ENCODE assay signal across 19 cellular contexts in the genomic region with DNA sequence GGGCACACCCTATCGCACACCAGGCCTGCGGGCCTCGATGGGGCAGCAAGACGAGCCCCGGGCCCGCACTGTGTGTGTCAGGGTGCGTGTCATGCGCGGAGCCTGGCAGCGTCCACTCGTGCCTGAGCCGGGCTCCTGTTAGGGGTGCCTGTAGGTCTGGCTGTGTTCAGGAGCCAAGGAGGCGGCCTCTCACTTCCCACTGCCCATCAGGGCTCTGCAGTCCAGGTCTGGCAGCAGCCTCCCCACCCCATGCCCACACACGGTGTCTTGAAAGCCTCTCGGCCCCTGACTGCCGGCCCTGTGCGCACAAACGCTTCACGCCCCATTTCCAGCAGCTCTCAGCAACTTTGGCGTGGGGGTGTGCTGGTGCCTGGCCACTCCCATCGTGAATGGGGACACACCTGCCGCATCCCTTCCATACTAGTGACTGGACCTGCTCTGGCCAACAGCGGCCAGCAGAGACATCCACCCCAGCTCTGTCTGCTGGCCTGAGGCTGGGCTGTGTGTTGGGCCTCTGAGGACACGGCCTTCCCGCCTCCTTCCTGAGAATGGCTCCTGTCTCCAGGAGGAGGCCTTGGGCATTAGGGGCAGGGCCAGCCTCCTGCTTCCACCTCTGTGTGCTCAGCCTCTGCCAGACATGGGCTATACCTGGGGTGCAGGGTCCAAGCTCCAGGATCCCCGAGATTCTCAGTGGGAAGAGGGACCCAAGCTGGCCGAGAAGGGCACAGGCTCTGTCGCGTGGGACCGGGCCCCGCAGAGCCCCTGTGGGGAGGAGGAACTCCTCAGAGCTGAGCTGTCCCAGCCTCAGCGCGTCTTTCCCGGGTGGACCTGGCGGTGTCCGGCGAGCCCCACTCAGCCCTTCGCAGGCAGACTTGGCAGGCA. TPM values are rescaled to one million over a fixed set of nuclear protein-coding genes. Genes with fewer than 3 reads are reported as not detected.
DNase-seq lines count a peak whose midpoint lies in the region; ATAC-seq and TF ChIP-seq lines count a peak whose summit lies in the region.
"Had no signal": no experiment of that assay in that cellular context is flagged by ENCODE, and none has a peak within 500 bp of the region (broad histone marks: within the 10 kb centered on the region; RNA-seq: fewer than 3 reads in every experiment).

No MANE protein-coding gene starts in this region.

- BruUV-seq in Panc1 (replicated peaks; lab: Mats Ljungman, UMichigan) (no TSS peak), Caco-2 (replicated peaks; lab: Mats Ljungman, UMichigan) (no TSS peak)

- H3K27ac ChIP-seq in SK-N-SH (ENCODE audit: low read depth in 2 of 2, low read length in 1 of 2) (no peak overlapping the region), Panc1 (ENCODE audit: low read length) (no peak overlapping the region)
- no peak overlapping the region for H3K27ac ChIP-seq in CD4-positive, alpha-beta memory T cell (ENCODE audit: low read depth, low read length)
- H3K27ac ChIP-seq: 22Rv1, foreskin keratinocyte, parathyroid adenoma, thyroid gland had no signal

- DNase-seq in SK-N-SH, result peak; percentile 11
- no peak for DNase-seq in Panc1 (ENCODE audit: low read depth, low spot score)
- DNase-seq in islet precursor cell, result peak; percentile 29
- DNase-seq in sciatic nerve (ENCODE audit: low spot score), result peak; percentile 54
- no peak for DNase-seq in CD4-positive, alpha-beta memory T cell
- no peak for DNase-seq in Caco-2
- DNase-seq: activated CD4-positive, alpha-beta T cell treated with anti-CD3 and anti-CD28 coated beads for 4 hours; BE2C; foreskin keratinocyte; left cardiac atrium; NCI-H748 treated with DMSO at 0.1 percent for 48 hours; thyroid gland had no signal

- H3K27me3 ChIP-seq in SK-N-SH (ENCODE audit: insufficient read depth) (no peaks in the 10 kb centered on the region), Panc1 (ENCODE audit: control insufficient read depth, insufficient read depth, low read length) (no peaks in the 10 kb centered on the region), Caco-2 (replicated peaks; ENCODE audit: control insufficient read depth, insufficient read depth, low read length) (no peaks in the 10 kb centered on the region)
- no peaks in the 10 kb centered on the region for H3K27me3 ChIP-seq in CD4-positive, alpha-beta memory T cell (ENCODE audit: insufficient read depth, low read length)
- H3K27me3 ChIP-seq: foreskin keratinocyte, thyroid gland had no signal

- H3K27ac Mint-ChIP-seq in CD4-positive, alpha-beta memory T cell, result no peak overlapping the region
- no peak overlapping the region for H3K27ac Mint-ChIP-seq in Caco-2 (ENCODE audit: unreplicated experiment)
- H3K27ac Mint-ChIP-seq: activated naive CD8-positive, alpha-beta T cell; dendritic cell treated with granulocyte-macrophage colony-stimulating factor and Interleukin-4, amounts not matched to agents 40 ng/mL and 50 ng/mL, for 4 days had no signal

- POLR2A ChIA-PET in SK-N-SH (lab: Yijun Ruan, JAX), result no interaction called here
- POLR2A ChIA-PET in Panc1 (lab: Charles Lee), result no interaction called here
- POLR2A ChIA-PET in CD4-positive, alpha-beta memory T cell (lab: Charles Lee; ENCODE audit: partially characterized antibody), result no interaction called here
- POLR2A ChIA-PET in Caco-2 (lab: Charles Lee), result interaction anchor here (0.5 kb wide), 1 partner anchor 78 kb away, joined by 4 read pairs; no protein-coding TSS in a partner anchor

- H3K9me3 ChIP-seq in SK-N-SH (no peaks in the 10 kb centered on the region), Panc1 (ENCODE audit: control insufficient read depth, insufficient read depth, low read depth, low read length) (no peaks in the 10 kb centered on the region), Caco-2 (no peaks in the 10 kb centered on the region)
- H3K9me3 ChIP-seq in CD4-positive, alpha-beta memory T cell (ENCODE audit: control insufficient read depth in 1 of 2, low read length in 2 of 2), result no peaks in the 10 kb centered on the region
- H3K9me3 ChIP-seq: BE2C, thyroid gland had no signal

- no peak for TF ChIP-seq RAD21 in SK-N-SH (IDR thresholded peaks at IDR 0.05; ENCODE audit: low read length)

- no peaks in the 10 kb centered on the region for H3K27me3 Mint-ChIP-seq in CD4-positive, alpha-beta memory T cell
- H3K27me3 Mint-ChIP-seq in Caco-2 (ENCODE audit: insufficient read depth, unreplicated experiment), result peaks cover 5% of the 10 kb centered on the region
- H3K27me3 Mint-ChIP-seq: activated naive CD8-positive, alpha-beta T cell had no signal

- no peaks in the 10 kb centered on the region for H3K4me1 Mint-ChIP-seq in CD4-positive, alpha-beta memory T cell
- H3K4me1 Mint-ChIP-seq in Caco-2 (ENCODE audit: low read depth, unreplicated experiment), result no peaks in the 10 kb centered on the region

- H3K4me2 ChIP-seq in SK-N-SH, result no peak overlapping the region

- H3K4me3 ChIP-seq in SK-N-SH (ENCODE audit: low read depth in 2 of 2, low read length in 1 of 2) (no peak overlapping the region), Panc1 (ENCODE audit: low read depth in 2 of 2, low read length in 2 of 2) (no peak overlapping the region), Caco-2 (ENCODE audit: low read depth, low read length) (no peak overlapping the region)
- H3K4me3 ChIP-seq in CD4-positive, alpha-beta memory T cell (ENCODE audit: low read length in 2 of 2), result no peak overlapping the region
- H3K4me3 ChIP-seq: thyroid gland had no signal

- H3K4me1 ChIP-seq in SK-N-SH (ENCODE audit: control insufficient read depth in 1 of 2, insufficient read depth in 2 of 2, low read depth in 1 of 2, low read length in 1 of 2) (no peaks in the 10 kb centered on the region), Panc1 (ENCODE audit: control insufficient read depth, insufficient read depth, low read length) (no peaks in the 10 kb centered on the region), Caco-2 (no peaks in the 10 kb centered on the region)
- H3K4me1 ChIP-seq in CD4-positive, alpha-beta memory T cell (ENCODE audit: insufficient read depth, low read length), result no peaks in the 10 kb centered on the region
- H3K4me1 ChIP-seq: BE2C, foreskin keratinocyte, parathyroid adenoma, thyroid gland had no signal

- no peaks in the 10 kb centered on the region for H3F3A ChIP-seq in SK-N-SH (replicated peaks; ENCODE audit: insufficient read depth)

- H2AFZ ChIP-seq in SK-N-SH (ENCODE audit: low read depth), result no peak overlapping the region
- H2AFZ ChIP-seq: parathyroid adenoma had no signal

- no peaks in the 10 kb centered on the region for H4K20me1 ChIP-seq in SK-N-SH (ENCODE audit: insufficient read depth)

- H3K36me3 Mint-ChIP-seq in CD4-positive, alpha-beta memory T cell, result no peaks in the 10 kb centered on the region
- no peaks in the 10 kb centered on the region for H3K36me3 Mint-ChIP-seq in Caco-2 (ENCODE audit: insufficient read depth, unreplicated experiment)
- H3K36me3 Mint-ChIP-seq: activated naive CD8-positive, alpha-beta T cell had no signal

- no peak for TF ChIP-seq EP300 in SK-N-SH (IDR thresholded peaks at IDR 0.05; ENCODE audit: borderline replicate concordance in 1 of 2, low read depth in 1 of 2, low read length in 1 of 2)

- WGBS in SK-N-SH (ENCODE audit: low lambda C conversion rate), result 50% methylated on average over 21 of the region's 38 CpGs

- no peaks in the 10 kb centered on the region for H3K9me2 ChIP-seq in SK-N-SH

- no peaks in the 10 kb centered on the region for H3K79me2 ChIP-seq in SK-N-SH (ENCODE audit: insufficient read depth)
- H3K79me2 ChIP-seq: parathyroid adenoma had no signal

- no peak overlapping the region for H3K9ac ChIP-seq in SK-N-SH
- H3K9ac ChIP-seq: parathyroid adenoma had no signal

- no peaks in the 10 kb centered on the region for H3K9me3 Mint-ChIP-seq in CD4-positive, alpha-beta memory T cell
- no peaks in the 10 kb centered on the region for H3K9me3 Mint-ChIP-seq in Caco-2 (ENCODE audit: unreplicated experiment)
- H3K9me3 Mint-ChIP-seq: dendritic cell treated with granulocyte-macrophage colony-stimulating factor and Interleukin-4, amounts not matched to agents 40 ng/mL and 50 ng/mL, for 4 days had no signal

- in situ Hi-C loops in Panc1 (cut with HindIII; ENCODE audit: low pct_unique_long_range_greater_than_20kb, low sequenced_read_pairs), result no loop called here

- intact Hi-C loops in Panc1 (cut with micrococcal nuclease; ENCODE audit: unreplicated experiment), result no loop called here
- intact Hi-C loops in sciatic nerve (cut with DNase I), result no loop called here
- intact Hi-C loops in CD4-positive, alpha-beta memory T cell (cut with micrococcal nuclease), result no loop called here
- intact Hi-C loops in Caco-2 (cut with micrococcal nuclease; ENCODE audit: unreplicated experiment), result no loop called here

- TF ChIP-seq CTCF in SK-N-SH (IDR thresholded peaks at IDR 0.05) (no peak), Panc1 (IDR thresholded peaks at IDR 0.05) (no peak), Caco-2 (IDR thresholded peaks at IDR 0.05; ENCODE audit: insufficient read depth in 1 of 2, low read depth in 1 of 2, low read length in 1 of 2, severe bottlenecking in 1 of 2, unreplicated experiment in 1 of 2) (no peak)

- H3K36me3 ChIP-seq in SK-N-SH (replicated peaks in 1 of 2; ENCODE audit: control insufficient read depth in 1 of 2, insufficient read depth in 2 of 2, low read length in 1 of 2) (no peaks in the 10 kb centered on the region), Panc1 (ENCODE audit: control insufficient read depth, insufficient read depth, low read length) (no peaks in the 10 kb centered on the region), Caco-2 (ENCODE audit: control insufficient read depth, insufficient read depth, low read length) (no peaks in the 10 kb centered on the region)
- H3K36me3 ChIP-seq in CD4-positive, alpha-beta memory T cell (ENCODE audit: insufficient read depth, low read length), result no peaks in the 10 kb centered on the region
- H3K36me3 ChIP-seq: BE2C, thyroid gland had no signal

- ATAC-seq in SK-N-SH treated with all-trans-retinoic acid at 6 μM for 48 hours (no peak), Panc1 (peak; percentile 47), sciatic nerve (no peak), HG03354 (IDR thresholded peaks at IDR 0.05; ENCODE audit: poor library complexity, severe bottlenecking, unreplicated experiment) (no peak)
- ATAC-seq: foreskin keratinocyte had no signal

- H3K4me3 Mint-ChIP-seq in CD4-positive, alpha-beta memory T cell, result no peak overlapping the region
- no peak overlapping the region for H3K4me3 Mint-ChIP-seq in Caco-2 (ENCODE audit: unreplicated experiment)
- H3K4me3 Mint-ChIP-seq: activated naive CD8-positive, alpha-beta T cell; dendritic cell treated with granulocyte-macrophage colony-stimulating factor and Interleukin-4, amounts not matched to agents 40 ng/mL and 50 ng/mL, for 4 days had no signal

- CTCF ChIA-PET in SK-N-SH (lab: Yijun Ruan, JAX), result no interaction called here
- CTCF ChIA-PET in Panc1 (lab: Charles Lee), result no interaction called here
- CTCF ChIA-PET in CD4-positive, alpha-beta memory T cell (lab: Charles Lee; ENCODE audit: partially characterized antibody), result no interaction called here
- CTCF ChIA-PET in Caco-2 (lab: Charles Lee), result no interaction called here

RNA-seq across cellular contexts. Expression of a gene that starts 41.8 kb away (rescaled TPM):
- not detected in 2 replicates for polyA plus RNA-seq in SK-N-SH (2012; rRNA removed)
- not detected in 2 replicates for polyA plus RNA-seq in SK-N-SH (2012; cell fraction: cytosol; rRNA removed)
- not detected in 2 replicates for polyA plus RNA-seq in SK-N-SH (2012; cell fraction: nucleus; rRNA removed)
- total RNA-seq in Panc1 (2021; ENCODE audit: unreplicated experiment) (not detected), sciatic nerve (not detected), Caco-2 (2022) (not detected in 2 replicates)
- not detected for polyA plus RNA-seq in Panc1 (2012; ENCODE audit: insufficient read length)
- not detected for total RNA-seq in CD4-positive, alpha-beta memory T cell
- not detected for polyA plus RNA-seq in CD4-positive, alpha-beta memory T cell
- total RNA-seq: foreskin keratinocyte, HT1080, left cardiac atrium had no signal
- polyA plus RNA-seq: foreskin keratinocyte had no signal

Comparison
In these comparisons a context has a peak if more than half of its experiments do, and no peak if none do; other contexts are left out.
1. DNase-seq: peak in SK-N-SH (single experiment), islet precursor cell (single experiment) and sciatic nerve (single experiment); none in Panc1 (single experiment), CD4-positive, alpha-beta memory T cell (0 of 5) and Caco-2 (0 of 2).